In the genomic region with DNA sequence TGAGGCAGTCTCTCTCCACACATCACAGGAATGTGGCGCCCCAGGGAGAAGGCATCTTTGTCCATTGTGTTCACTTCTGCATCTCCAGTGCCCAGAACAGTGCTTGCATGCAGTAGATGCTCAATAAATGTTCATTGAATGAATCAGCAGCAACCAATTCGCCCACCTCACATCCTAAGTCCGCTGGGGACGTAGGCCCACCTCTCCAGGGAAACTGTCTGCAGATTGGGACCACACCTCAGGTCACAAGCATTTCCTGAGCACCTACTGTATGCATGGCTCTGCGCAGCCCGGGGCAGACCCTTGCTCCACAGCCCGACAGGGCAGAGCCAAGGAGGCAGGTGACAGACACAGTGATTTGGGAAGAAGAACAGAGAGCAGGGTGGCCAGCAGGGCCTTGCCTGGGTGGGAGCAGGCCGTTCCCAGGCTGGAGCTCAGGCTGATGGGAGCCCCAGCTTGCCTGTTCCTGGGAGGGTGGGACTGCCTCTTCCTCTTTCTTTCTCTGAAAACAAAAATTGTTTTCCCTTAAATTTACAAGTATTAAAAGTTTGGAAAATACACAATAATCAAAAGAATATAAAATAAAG, we compare ENCODE assay signal across 1 cellular context.
TF ChIP-seq lines count a peak whose summit lies in the region.

No MANE protein-coding gene starts in this region.

TF ChIP-seq in IMR-90, 13 proteins besides CTCF, POLR2A, EP300 and RAD21:
- TF ChIP-seq MXI1 (IDR thresholded peaks at IDR 0.05; ENCODE audit: borderline replicate concordance, low read depth, low read length): no peak
- TF ChIP-seq MAZ (IDR thresholded peaks at IDR 0.05; ENCODE audit: borderline replicate concordance, low read depth, low read length): no peak
- TF ChIP-seq RCOR1 (IDR thresholded peaks at IDR 0.05; ENCODE audit: insufficient replicate concordance, low read length): no peak
- TF ChIP-seq CHD1 (IDR thresholded peaks at IDR 0.05; ENCODE audit: low read depth, low read length): no peak
- TF ChIP-seq FOS (IDR thresholded peaks at IDR 0.05; ENCODE audit: low read depth, low read length): no peak
- no peak for TF ChIP-seq BHLHE40 (IDR thresholded peaks at IDR 0.05; ENCODE audit: low read depth, low read length)
- no peak for TF ChIP-seq SMC3 (IDR thresholded peaks at IDR 0.05; ENCODE audit: low read depth, low read length)
- TF ChIP-seq RFX5 (IDR thresholded peaks at IDR 0.05; ENCODE audit: low read depth, low read length): no peak
- TF ChIP-seq MAFK (IDR thresholded peaks at IDR 0.05; ENCODE audit: low read depth, low read length): no peak
- no peak for TF ChIP-seq NFE2L2 (IDR thresholded peaks at IDR 0.05; ENCODE audit: low read depth, low read length)
- TF ChIP-seq, protein P1, sequence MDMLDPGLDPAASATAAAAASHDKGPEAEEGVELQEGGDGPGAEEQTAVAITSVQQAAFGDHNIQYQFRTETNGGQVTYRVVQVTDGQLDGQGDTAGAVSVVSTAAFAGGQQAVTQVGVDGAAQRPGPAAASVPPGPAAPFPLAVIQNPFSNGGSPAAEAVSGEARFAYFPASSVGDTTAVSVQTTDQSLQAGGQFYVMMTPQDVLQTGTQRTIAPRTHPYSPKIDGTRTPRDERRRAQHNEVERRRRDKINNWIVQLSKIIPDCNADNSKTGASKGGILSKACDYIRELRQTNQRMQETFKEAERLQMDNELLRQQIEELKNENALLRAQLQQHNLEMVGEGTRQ (IDR thresholded peaks at IDR 0.05; ENCODE audit: low read depth, low read length): no peak
- no peak for TF ChIP-seq CEBPB (IDR thresholded peaks at IDR 0.05; ENCODE audit: low read depth, low read length)
- TF ChIP-seq, protein P2, sequence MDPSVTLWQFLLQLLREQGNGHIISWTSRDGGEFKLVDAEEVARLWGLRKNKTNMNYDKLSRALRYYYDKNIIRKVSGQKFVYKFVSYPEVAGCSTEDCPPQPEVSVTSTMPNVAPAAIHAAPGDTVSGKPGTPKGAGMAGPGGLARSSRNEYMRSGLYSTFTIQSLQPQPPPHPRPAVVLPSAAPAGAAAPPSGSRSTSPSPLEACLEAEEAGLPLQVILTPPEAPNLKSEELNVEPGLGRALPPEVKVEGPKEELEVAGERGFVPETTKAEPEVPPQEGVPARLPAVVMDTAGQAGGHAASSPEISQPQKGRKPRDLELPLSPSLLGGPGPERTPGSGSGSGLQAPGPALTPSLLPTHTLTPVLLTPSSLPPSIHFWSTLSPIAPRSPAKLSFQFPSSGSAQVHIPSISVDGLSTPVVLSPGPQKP (IDR thresholded peaks at IDR 0.05; ENCODE audit: borderline replicate concordance, low read depth, low read length): no peak
